Comparison of ENCODE assay signal across 16 cellular contexts in genomic region chr11:57306941-57307598, GRCh38. TPM values are rescaled to one million over a fixed set of nuclear protein-coding genes. Genes with fewer than 3 reads are reported as not detected.
DNase-seq lines count a peak whose midpoint lies in the region; ATAC-seq and TF ChIP-seq lines count a peak whose summit lies in the region.
"Had no signal": no experiment of that assay in that cellular context is flagged by ENCODE, and none has a peak within 500 bp of the region (broad histone marks: within the 10 kb centered on the region; RNA-seq: fewer than 3 reads in every experiment).

No MANE protein-coding gene starts in this region.

- H3K36me3 ChIP-seq in H7 (replicated peaks; ENCODE audit: control insufficient read depth, insufficient read depth, low read length) (peaks cover 27% of the 10 kb centered on the region), hepatocyte (replicated peaks; ENCODE audit: insufficient read depth, low read depth) (no peaks in the 10 kb centered on the region)

- H3K9me3 ChIP-seq in hepatocyte (ENCODE audit: low read depth) = no peaks in the 10 kb centered on the region

- peaks cover 30% of the 10 kb centered on the region for H3K4me1 Mint-ChIP-seq in WTC11

- H3K27me3 Mint-ChIP-seq in WTC11 (ENCODE audit: low read depth) = no peaks in the 10 kb centered on the region

- H3K79me2 ChIP-seq in hepatocyte = peaks cover 70% of the 10 kb centered on the region

- ATAC-seq in WTC11 = no peak
- ATAC-seq in HG03520 (IDR thresholded peaks at IDR 0.05; ENCODE audit: unreplicated experiment) = no peak
- ATAC-seq: left ventricle myocardium superior had no signal

- H3K27ac Mint-ChIP-seq in WTC11 = peak overlapping the region; percentile 71

- DNase-seq in H7 = peak; percentile 34
- no peak for DNase-seq in WTC11 (ENCODE audit: low spot score)
- DNase-seq in hepatocyte (ENCODE audit: low spot score) = no peak
- DNase-seq in NCI-H524 (lab: John Stamatoyannopoulos, UW) = no peak
- DNase-seq in T-helper 9 cell = no peak
- DNase-seq in iPS-NIHi7 (ENCODE audit: extremely low spot score) = no peak
- DNase-seq: activated naive CD4-positive, alpha-beta T cell treated with anti-CD3 and anti-CD28 coated beads, Interleukin-2, amount 50 U/mL, for 16 hours; central memory CD4-positive, alpha-beta T cell; hippocampal formation; left ventricle myocardium superior; NCI-H1048; NCI-H345; substantia nigra had no signal

- H2AFZ ChIP-seq in hepatocyte = no peak overlapping the region

- H4K20me1 ChIP-seq in hepatocyte (ENCODE audit: insufficient read depth, poor library complexity, severe bottlenecking) = peaks cover 30% of the 10 kb centered on the region

- TF ChIP-seq CTCF in WTC11 (IDR thresholded peaks at IDR 0.05) (no peak), hepatocyte (IDR thresholded peaks at IDR 0.05; ENCODE audit: poor library complexity) (no peak)

- no peaks in the 10 kb centered on the region for H3K9me3 Mint-ChIP-seq in WTC11

- CTCF ChIA-PET in WTC11 (lab: Charles Lee) = interaction anchor here (1.3 to 5.0 kb wide), 2 partner anchors 28 to 58 kb away, joined by 5 to 22 read pairs; no protein-coding TSS in a partner anchor

- H3K4me1 ChIP-seq in hepatocyte (ENCODE audit: insufficient read depth) = peaks cover 29% of the 10 kb centered on the region

- H3K4me2 ChIP-seq in hepatocyte = peak overlapping the region; percentile 54

- no peaks in the 10 kb centered on the region for H3K27me3 ChIP-seq in H7 (ENCODE audit: control insufficient read depth, insufficient read depth, low read length)
- H3K27me3 ChIP-seq in hepatocyte = no peaks in the 10 kb centered on the region

- POLR2A ChIA-PET in WTC11 (lab: Charles Lee) = interaction anchor here (1.4 kb wide), 1 partner anchor 17 kb away, joined by 4 read pairs; no protein-coding TSS in a partner anchor

- 83% methylated on average over 9 of the region's 9 CpGs for WGBS in hepatocyte (ENCODE audit: low lambda C conversion rate, missing lambda C conversion rate)

- no peak overlapping the region for H3K4me3 Mint-ChIP-seq in WTC11

- H3K36me3 Mint-ChIP-seq in WTC11 = peaks cover 49% of the 10 kb centered on the region

- H3K27ac ChIP-seq in hepatocyte (no peak overlapping the region), skin epidermis (peak overlapping the region in 11 of 21 experiments; percentile 2 to 68 (median 34))

- H3K4me3 ChIP-seq in H7 (ENCODE audit: insufficient read depth, low read depth, low read length) = no peak overlapping the region
- no peak overlapping the region for H3K4me3 ChIP-seq in hepatocyte
- H3K4me3 ChIP-seq in skin epidermis = peak overlapping the region in 1 of 7 experiments; percentile 0

- H3K9me2 ChIP-seq in hepatocyte (replicated peaks; ENCODE audit: insufficient read depth) = no peaks in the 10 kb centered on the region

TF ChIP-seq in WTC11, 78 proteins besides CTCF, POLR2A, EP300 and RAD21:
- TF ChIP-seq ATF6 (CRISPR knock-in tag; IDR thresholded peaks at IDR 0.05) = no peak

RNA-seq across cellular contexts. Expression of gene TNKS1BP1, which starts 17.7 kb away (rescaled TPM):
- 38.3 and 48.5 TPM in 2 replicates for total RNA-seq in H7 (2014; rRNA removed; shearing (Covaris generic))
- 109 to 127 TPM (median 125 TPM) in 3 replicates for total RNA-seq in WTC11 (2021)
- total RNA-seq in hepatocyte = 30.7 and 54.9 TPM in 2 replicates
- polyA plus RNA-seq in hepatocyte = 104 and 114 TPM in 2 replicates

RNA-seq across cellular contexts. Expression of gene SSRP1, which starts 28.6 kb away (rescaled TPM):
- total RNA-seq in H7 (2014; rRNA removed; shearing (Covaris generic)) = 158 and 173 TPM in 2 replicates
- total RNA-seq in WTC11 (2021) (218 to 228 TPM (median 223 TPM) in 3 replicates), hepatocyte (64.6 and 68.6 TPM in 2 replicates)
- polyA plus RNA-seq in hepatocyte = 34.0 and 42.3 TPM in 2 replicates

RNA-seq across cellular contexts. Expression of gene P2RX3, which starts 31.1 kb away (rescaled TPM):
- total RNA-seq in H7 (2014; rRNA removed; shearing (Covaris generic)) = not detected in 2 replicates
- total RNA-seq in WTC11 (2021) (0.26 to 1.1 TPM (median 0.66 TPM) in 3 replicates), hepatocyte (0.16 TPM in 1 of 2 replicates, not detected in the other)
- not detected in 2 replicates for polyA plus RNA-seq in hepatocyte
- total RNA-seq: HT1080 had no signal
